Comparison of ENCODE assay signal across 8 cellular contexts in the genomic region with DNA sequence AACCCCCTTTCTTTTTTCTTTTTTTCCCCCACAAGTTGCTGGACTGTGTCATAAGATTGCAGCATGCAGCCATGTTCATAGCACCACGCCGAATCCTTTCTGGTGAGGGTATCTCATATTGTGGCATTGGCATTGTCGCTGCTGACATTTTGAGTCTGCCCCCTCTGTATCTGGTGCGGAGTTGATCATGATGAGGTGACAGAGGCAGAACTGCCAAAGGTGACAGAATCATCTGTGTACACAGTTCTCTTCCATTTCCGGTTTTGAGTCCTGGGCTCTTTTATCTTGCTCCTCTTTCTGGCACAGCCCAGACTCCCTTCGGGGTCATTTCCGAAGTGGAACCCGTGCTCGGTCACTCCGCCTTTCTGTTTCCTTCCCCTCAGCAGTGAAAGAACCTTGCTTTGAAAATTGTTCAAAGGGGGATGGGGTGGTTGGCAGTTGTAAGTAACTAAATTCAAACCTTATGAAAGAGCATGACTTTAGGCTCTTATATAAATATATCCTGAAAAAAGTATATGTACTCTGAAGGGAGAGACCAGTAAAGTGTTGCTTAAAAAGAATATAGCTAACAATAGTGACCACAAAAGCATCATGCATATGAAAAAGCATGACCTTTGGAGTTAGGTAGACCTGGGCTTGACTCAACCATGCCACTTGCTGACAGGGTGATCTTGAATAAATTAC. TPM values are rescaled to one million over a fixed set of nuclear protein-coding genes. Genes with fewer than 3 reads are reported as not detected.
A peak's percentile ranks its signal among the peaks of the same experiment; 100 is the strongest.
DNase-seq lines count a peak whose midpoint lies in the region; ATAC-seq, FAIRE-seq and TF ChIP-seq lines count a peak whose summit lies in the region.

No MANE protein-coding gene starts in this region.

- no peak for TF ChIP-seq CTCF in heart left ventricle (IDR thresholded peaks at IDR 0.05)
- TF ChIP-seq CTCF in sigmoid colon (IDR thresholded peaks at IDR 0.05), result no peak

- H3K36me3 Mint-ChIP-seq in T-helper 17 cell (ENCODE audit: low read depth), result peaks cover 2% of the 10 kb centered on the region

- FAIRE-seq in GM12891 (lab: Jason Lieb, UNC), result peak; percentile 56

- DNase-seq in GM12891 (ENCODE audit: insufficient read length, low spot score) (no peak), HAP-1 (ENCODE audit: low spot score in 2 of 2) (peak; percentile 50 to 65), T-helper 17 cell (no peak), heart left ventricle (peak in 4 of 5 donors; percentile 42 to 50 (median 48)), SW480 (ENCODE audit: low spot score) (no peak), amniotic stem cell (lab: John Stamatoyannopoulos, UW) (no peak), sigmoid colon (no peak), NCI-H2081 (lab: John Stamatoyannopoulos, UW) (no peak)

- H3K27me3 Mint-ChIP-seq in T-helper 17 cell, result no peaks in the 10 kb centered on the region

- H3K4me1 ChIP-seq in HAP-1, result peaks cover 30% of the 10 kb centered on the region
- peaks cover 0 to 33% (median 9%) of the 10 kb centered on the region in 12 donors for H3K4me1 ChIP-seq in heart left ventricle
- H3K4me1 ChIP-seq in sigmoid colon, result no peaks in the 10 kb centered on the region

- H3K4me3 ChIP-seq in HAP-1, result no peak overlapping the region
- H3K4me3 ChIP-seq in heart left ventricle, result peak overlapping the region in 4 of 12 donors; percentile 7 to 19 (median 12)
- no peak overlapping the region for H3K4me3 ChIP-seq in sigmoid colon

- H3K27me3 ChIP-seq in HAP-1 (ENCODE audit: low read depth) (no peaks in the 10 kb centered on the region), heart left ventricle (no peaks in the 10 kb centered on the region), sigmoid colon (no peaks in the 10 kb centered on the region)

- ATAC-seq in T-helper 17 cell (peak; percentile 64), heart left ventricle (peak; percentile 67 to 86 (median 74))

- intact Hi-C loops in heart left ventricle (cut with DNase I), result no loop called here
- intact Hi-C loops in sigmoid colon (cut with DNase I), result no loop called here

- H3K27ac Mint-ChIP-seq in T-helper 17 cell, result peak overlapping the region; percentile 88

- in situ Hi-C loops in HAP-1 (cut with MboI; ENCODE audit: low sequenced_read_pairs), result no loop called here

- no peak for TF ChIP-seq EP300 in sigmoid colon (IDR thresholded peaks at IDR 0.05)

- peaks cover 17% of the 10 kb centered on the region for H3K4me1 Mint-ChIP-seq in T-helper 17 cell

- peak overlapping the region; percentile 88 for H3K4me3 Mint-ChIP-seq in T-helper 17 cell

- whole genome bisulfite sequencing in heart left ventricle, 4 donors, result 24 to 31% (median 28%) methylated on average over 10 of the region's 10 CpGs
- WGBS in sigmoid colon, 2 donors, result 46 to 74% methylated on average over 10 of the region's 10 CpGs

- H3K36me3 ChIP-seq in HAP-1 (replicated peaks), result no peaks in the 10 kb centered on the region
- no peaks in the 10 kb centered on the region for H3K36me3 ChIP-seq in heart left ventricle
- no peaks in the 10 kb centered on the region for H3K36me3 ChIP-seq in sigmoid colon

- H3K9me3 ChIP-seq in HAP-1, result no peaks in the 10 kb centered on the region
- no peaks in the 10 kb centered on the region for H3K9me3 ChIP-seq in T-helper 17 cell (ENCODE audit: control insufficient read depth, low read length, poor library complexity, severe bottlenecking)
- H3K9me3 ChIP-seq in heart left ventricle, result no peaks in the 10 kb centered on the region
- H3K9me3 ChIP-seq in sigmoid colon, result no peaks in the 10 kb centered on the region

- TF ChIP-seq POLR2A in GM12891 (IDR thresholded peaks at IDR 0.05; ENCODE audit: low read depth, low read length) (no peak), heart left ventricle (IDR thresholded peaks at IDR 0.05) (no peak), sigmoid colon (IDR thresholded peaks at IDR 0.05) (no peak)

- peak overlapping the region in 2 of 12 donors; percentile 38 to 50 for H3K27ac ChIP-seq in heart left ventricle
- no peak overlapping the region for H3K27ac ChIP-seq in sigmoid colon

TF ChIP-seq in GM12891, 5 proteins besides CTCF, POLR2A, EP300 and RAD21:
- TF ChIP-seq POU2F2 (IDR thresholded peaks at IDR 0.05; ENCODE audit: low read depth, low read length) (no peak), SPI1 (IDR thresholded peaks at IDR 0.05; ENCODE audit: low read depth, low read length) (peak; percentile 28; the same call in 1 of the 2 replicates), TAF1 (IDR thresholded peaks at IDR 0.05; ENCODE audit: low read depth, low read length) (no peak), PAX5 (IDR thresholded peaks at IDR 0.05; ENCODE audit: insufficient read depth, low read length, severe bottlenecking) (no peak), POLR2AphosphoS5 (IDR thresholded peaks at IDR 0.05; ENCODE audit: low read depth, low read length) (no peak)

RNA-seq across cellular contexts. Expression of a gene that starts 55.0 kb away (rescaled TPM):
- polyA plus RNA-seq in GM12891 (2012; ENCODE audit: low read depth, missing spikeins), result 3.7 TPM
- total RNA-seq in T-helper 17 cell (10 to 100 TPM in 1 of 2 donors, 1 to 10 TPM in 1; 6.9 to 11.2 TPM), heart left ventricle (10 to 100 TPM; 16.2 to 65.7 (median 30.6) TPM), sigmoid colon (10 to 100 TPM; 30.0 to 37.9 (median 34.5) TPM)
- polyA plus RNA-seq in heart left ventricle (10 to 100 TPM in 1 of 2 donors, 1 to 10 TPM in 1; 5.4 to 12.1 TPM), sigmoid colon (10 to 100 TPM; 13.2 to 19.4 (median 15.5) TPM)

Comparison
In these comparisons a context has a peak if more than half of its experiments do, and no peak if none do; other contexts are left out.
1. DNase-seq: peak in HAP-1 (2 of 2) and heart left ventricle (4 of 5); none in GM12891 (single experiment), T-helper 17 cell (0 of 3), SW480 (single experiment), amniotic stem cell (single experiment), sigmoid colon (single experiment) and NCI-H2081 (0 of 2).